Comparison of ENCODE assay signal across 8 cellular contexts in genomic region chr17:30291571-30292489, GRCh38. TPM values are rescaled to one million over a fixed set of nuclear protein-coding genes. Genes with fewer than 3 reads are reported as not detected.
A peak's percentile ranks its signal among the peaks of the same experiment; 100 is the strongest.
DNase-seq lines count a peak whose midpoint lies in the region; ATAC-seq and TF ChIP-seq lines count a peak whose summit lies in the region.

A gene with protein sequence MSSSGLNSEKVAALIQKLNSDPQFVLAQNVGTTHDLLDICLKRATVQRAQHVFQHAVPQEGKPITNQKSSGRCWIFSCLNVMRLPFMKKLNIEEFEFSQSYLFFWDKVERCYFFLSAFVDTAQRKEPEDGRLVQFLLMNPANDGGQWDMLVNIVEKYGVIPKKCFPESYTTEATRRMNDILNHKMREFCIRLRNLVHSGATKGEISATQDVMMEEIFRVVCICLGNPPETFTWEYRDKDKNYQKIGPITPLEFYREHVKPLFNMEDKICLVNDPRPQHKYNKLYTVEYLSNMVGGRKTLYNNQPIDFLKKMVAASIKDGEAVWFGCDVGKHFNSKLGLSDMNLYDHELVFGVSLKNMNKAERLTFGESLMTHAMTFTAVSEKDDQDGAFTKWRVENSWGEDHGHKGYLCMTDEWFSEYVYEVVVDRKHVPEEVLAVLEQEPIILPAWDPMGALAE (minus strand): TSS chr17:30291944. CDS start chr17:30291819, 125 bp downstream.

- no peaks in the 10 kb centered on the region for H3K9me3 Mint-ChIP-seq in CD4-positive, alpha-beta T cell
- H3K9me3 Mint-ChIP-seq in naive thymus-derived CD8-positive, alpha-beta T cell, result no peaks in the 10 kb centered on the region
- no peaks in the 10 kb centered on the region for H3K9me3 Mint-ChIP-seq in stimulated activated naive B cell treated with anti-CD40 and anti-IgM and Interleukin-4, amounts not matched to agents 10 μg/mL and 1 μg/mL and 100 μg/mL, for 72 hours

- H3K36me3 Mint-ChIP-seq in CD4-positive, alpha-beta T cell (ENCODE audit: low read depth), result peaks cover 29% of the 10 kb centered on the region
- H3K36me3 Mint-ChIP-seq in naive thymus-derived CD8-positive, alpha-beta T cell, result peaks cover 0 to 20% (median 6%) of the 10 kb centered on the region in 3 donors
- peaks cover 12% of the 10 kb centered on the region in 2 donors for H3K36me3 Mint-ChIP-seq in stimulated activated naive B cell treated with anti-CD40 and anti-IgM and Interleukin-4, amounts not matched to agents 10 μg/mL and 1 μg/mL and 100 μg/mL, for 72 hours

- H3K4me3 ChIP-seq in HL-60 (replicated peaks; ENCODE audit: insufficient read depth, low read length) (peak within 1 kb of the TSS; percentile 97), Peyer's patch (peak within 1 kb of the TSS; percentile 67 to 95 (median 94)), fibroblast of mammary gland (ENCODE audit: control insufficient read depth, low read depth, low read length) (peak within 1 kb of the TSS; percentile 95)

- H3K4me1 Mint-ChIP-seq in CD4-positive, alpha-beta T cell (ENCODE audit: low read depth), result peaks cover 24% of the 10 kb centered on the region
- H3K4me1 Mint-ChIP-seq in naive thymus-derived CD8-positive, alpha-beta T cell, result peaks cover 9 to 25% (median 19%) of the 10 kb centered on the region in 4 donors
- peaks cover 0 to 5% of the 10 kb centered on the region in 2 donors for H3K4me1 Mint-ChIP-seq in stimulated activated naive B cell treated with anti-CD40 and anti-IgM and Interleukin-4, amounts not matched to agents 10 μg/mL and 1 μg/mL and 100 μg/mL, for 72 hours

- peak; percentile 85 for ATAC-seq in CD4-positive, alpha-beta T cell (ENCODE audit: poor library complexity)
- ATAC-seq in GM19372 (IDR thresholded peaks at IDR 0.05; ENCODE audit: low read depth, unreplicated experiment), result peak; percentile 76
- peak; percentile 78 to 89 for ATAC-seq in naive thymus-derived CD8-positive, alpha-beta T cell
- peak; percentile 88 to 90 for ATAC-seq in stimulated activated naive B cell treated with anti-CD40 and anti-IgM and Interleukin-4, amounts not matched to agents 10 μg/mL and 1 μg/mL and 100 μg/mL, for 72 hours (replicated peaks)

- peak; percentile 36 to 64 for TF ChIP-seq POLR2A in Peyer's patch (IDR thresholded peaks at IDR 0.05)

- peak within 1 kb of the TSS; percentile 84 for H3K27ac Mint-ChIP-seq in CD4-positive, alpha-beta T cell
- H3K27ac Mint-ChIP-seq in naive thymus-derived CD8-positive, alpha-beta T cell, result peak within 1 kb of the TSS; percentile 36 to 92 (median 87)
- peak within 1 kb of the TSS; percentile 88 for H3K27ac Mint-ChIP-seq in stimulated activated naive B cell treated with anti-CD40 and anti-IgM and Interleukin-4, amounts not matched to agents 10 μg/mL and 1 μg/mL and 100 μg/mL, for 72 hours

- POLR2A ChIA-PET in CD4-positive, alpha-beta T cell (lab: Charles Lee), result interaction anchor here (0.6 to 3.3 kb wide), 16 partner anchors 9 to 805 kb away, joined by 3 to 42 read pairs (median 4); partner anchors contain the start of gene TMIGD1
- POLR2A ChIA-PET in naive thymus-derived CD8-positive, alpha-beta T cell (lab: Charles Lee), result interaction anchor here (0.6 to 2.1 kb wide), 10 partner anchors 9 to 1019 kb away, joined by 3 to 17 read pairs (median 3); partner anchors contain the start of gene GOSR1

- H3K9me3 ChIP-seq in CD4-positive, alpha-beta T cell (ENCODE audit: control insufficient read depth, low read length), result no peaks in the 10 kb centered on the region
- H3K9me3 ChIP-seq in Peyer's patch, result no peaks in the 10 kb centered on the region

- no peak for TF ChIP-seq CTCF in CD4-positive, alpha-beta T cell (IDR thresholded peaks at IDR 0.05)
- TF ChIP-seq CTCF in HL-60 (IDR thresholded peaks at IDR 0.05; ENCODE audit: insufficient read depth, low read length) (no peak), Peyer's patch (IDR thresholded peaks at IDR 0.05) (no peak), fibroblast of mammary gland (conservative IDR thresholded peaks at IDR 0.05; ENCODE audit: control insufficient read depth, insufficient read depth, low read depth, low read length) (no peak)

- DNase-seq in CD4-positive, alpha-beta T cell, result peak; percentile 61 to 84 (median 76)
- DNase-seq in HL-60 (ENCODE audit: low read depth in 1 of 2, low spot score in 1 of 2), result peak; percentile 45 to 71
- peak; percentile 64 to 89 (median 85) for DNase-seq in Peyer's patch
- DNase-seq in activated T-helper 1 cell treated with anti-CD3 and anti-CD28 coated beads, Interleukin-2, amount 50 U/mL, for 16 hours (ENCODE audit: low read depth in 1 of 2, low spot score in 1 of 2), result peak; percentile 66 to 73
- DNase-seq in fibroblast of mammary gland (ENCODE audit: low read depth), result peak; percentile 79
- DNase-seq in naive thymus-derived CD8-positive, alpha-beta T cell, result peak; percentile 65 to 85 (median 75)
- DNase-seq in stimulated activated naive B cell treated with anti-CD40 and anti-IgM and Interleukin-4, amounts not matched to agents 10 μg/mL and 1 μg/mL and 100 μg/mL, for 72 hours, result peak; percentile 81

- H3K36me3 ChIP-seq in Peyer's patch, result peaks cover 0 to 21% (median 2%) of the 10 kb centered on the region in 3 donors

- intact Hi-C loops in CD4-positive, alpha-beta T cell (cut with DNase I, micrococcal nuclease), result loop anchor here (1.0 to 5.0 kb wide), 3 partner anchors 40 to 170 kb away; no protein-coding TSS in a partner anchor

- peaks cover 0 to 11% (median 5%) of the 10 kb centered on the region in 4 donors for H3K4me1 ChIP-seq in Peyer's patch

- peak within 1 kb of the TSS; percentile 98 for H3K4me3 Mint-ChIP-seq in CD4-positive, alpha-beta T cell
- peak within 1 kb of the TSS in 9 of 10 donors; percentile 90 to 97 (median 95) for H3K4me3 Mint-ChIP-seq in naive thymus-derived CD8-positive, alpha-beta T cell
- H3K4me3 Mint-ChIP-seq in stimulated activated naive B cell treated with anti-CD40 and anti-IgM and Interleukin-4, amounts not matched to agents 10 μg/mL and 1 μg/mL and 100 μg/mL, for 72 hours, result peak within 1 kb of the TSS; percentile 90

- CTCF ChIA-PET in CD4-positive, alpha-beta T cell (lab: Charles Lee), result interaction anchor here (0.6 to 3.4 kb wide), 5 partner anchors 41 to 265 kb away, joined by 3 to 28 read pairs (median 4); no protein-coding TSS in a partner anchor

- no peaks in the 10 kb centered on the region for H3K27me3 ChIP-seq in CD4-positive, alpha-beta T cell (ENCODE audit: control insufficient read depth, insufficient read depth, low read length)
- H3K27me3 ChIP-seq in HL-60 (ENCODE audit: insufficient read depth, poor library complexity, severe bottlenecking), result no peaks in the 10 kb centered on the region
- no peaks in the 10 kb centered on the region for H3K27me3 ChIP-seq in Peyer's patch

- no peaks in the 10 kb centered on the region for H3K27me3 Mint-ChIP-seq in CD4-positive, alpha-beta T cell
- no peaks in the 10 kb centered on the region for H3K27me3 Mint-ChIP-seq in naive thymus-derived CD8-positive, alpha-beta T cell
- H3K27me3 Mint-ChIP-seq in stimulated activated naive B cell treated with anti-CD40 and anti-IgM and Interleukin-4, amounts not matched to agents 10 μg/mL and 1 μg/mL and 100 μg/mL, for 72 hours, result no peaks in the 10 kb centered on the region

- no peak within 1 kb of the TSS for H3K27ac ChIP-seq in CD4-positive, alpha-beta T cell (ENCODE audit: low read depth, low read length)
- H3K27ac ChIP-seq in HL-60 (replicated peaks) (peak within 1 kb of the TSS; percentile 76), Peyer's patch (peak within 1 kb of the TSS; percentile 67 to 82 (median 78))

RNA-seq across cellular contexts. Expression of the gene that starts here (rescaled TPM):
- 10 to 100 TPM; 32.9 to 36.5 TPM for total RNA-seq in CD4-positive, alpha-beta T cell
- total RNA-seq in Peyer's patch, result 10 to 100 TPM; 19.4 to 49.5 (median 31.3) TPM
- total RNA-seq in naive thymus-derived CD8-positive, alpha-beta T cell, result 10 to 100 TPM; 50.2 to 52.0 TPM
- 10 to 100 TPM; 17.6 to 28.3 (median 25.4) TPM for polyA plus RNA-seq in naive thymus-derived CD8-positive, alpha-beta T cell
